Comparison of ENCODE assay signal across 12 cellular contexts in genomic region chr3:73504255-73504654, GRCh38.
DNase-seq lines count a peak whose midpoint lies in the region; ATAC-seq and TF ChIP-seq lines count a peak whose summit lies in the region.
"Had no signal": no experiment of that assay in that cellular context is flagged by ENCODE, and none has a peak within 500 bp of the region (broad histone marks: within the 10 kb centered on the region; RNA-seq: fewer than 3 reads in every experiment).

No MANE protein-coding gene starts in this region.

- no peak for TF ChIP-seq CTCF in body of pancreas (IDR thresholded peaks at IDR 0.05)

- peak; percentile 63 for ATAC-seq in body of pancreas
- no peak for ATAC-seq in HG03439 (IDR thresholded peaks at IDR 0.05; ENCODE audit: unreplicated experiment)
- ATAC-seq in HG03354 (IDR thresholded peaks at IDR 0.05; ENCODE audit: poor library complexity, severe bottlenecking, unreplicated experiment): no peak

- H3K27me3 ChIP-seq in body of pancreas (no peaks in the 10 kb centered on the region), rectal smooth muscle tissue (ENCODE audit: control insufficient read depth, insufficient read depth, low read length) (no peaks in the 10 kb centered on the region), H7 (ENCODE audit: control insufficient read depth, insufficient read depth, low read length) (no peaks in the 10 kb centered on the region)

- H3K9ac ChIP-seq in rectal smooth muscle tissue (ENCODE audit: low read length): no peak overlapping the region

- no peak overlapping the region for H3K4me3 ChIP-seq in body of pancreas
- H3K4me3 ChIP-seq in rectal smooth muscle tissue (ENCODE audit: low read length): no peak overlapping the region
- no peak overlapping the region for H3K4me3 ChIP-seq in H7 (ENCODE audit: insufficient read depth, low read depth, low read length)

- H3K27ac ChIP-seq in body of pancreas (no peak overlapping the region), rectal smooth muscle tissue (ENCODE audit: low read depth, low read length) (peak overlapping the region; percentile 21)

- H3K4me1 ChIP-seq in body of pancreas (peaks cover 12% of the 10 kb centered on the region), rectal smooth muscle tissue (ENCODE audit: control insufficient read depth, insufficient read depth, low read length) (peaks cover 23% of the 10 kb centered on the region)

- no peak for TF ChIP-seq POLR2A in body of pancreas (IDR thresholded peaks at IDR 0.05)

- H3K36me3 ChIP-seq in body of pancreas (replicated peaks in 1 of 2; ENCODE audit: insufficient read depth in 1 of 2, low read depth in 2 of 2) (no peaks in the 10 kb centered on the region), rectal smooth muscle tissue (ENCODE audit: control insufficient read depth, insufficient read depth, low read length) (no peaks in the 10 kb centered on the region), H7 (replicated peaks; ENCODE audit: control insufficient read depth, insufficient read depth, low read length) (no peaks in the 10 kb centered on the region)

- DNase-seq in HT-29 (ENCODE audit: low spot score) (peak; percentile 72), NCI-H2029 treated with DMSO at 0.1 percent for 48 hours (lab: John Stamatoyannopoulos, UW) (peak; percentile 29), body of pancreas (peak in 2 of 4 donors; percentile 37 to 46), H7 (no peak)
- DNase-seq: activated CD4-positive, CD25-positive, alpha-beta regulatory T cell treated with anti-CD3 and anti-CD28 coated beads, Interleukin-2, amount 50 U/mL, for 72 hours; C1 segment of cervical spinal cord; H9; NK-92 treated with Interleukin-12 subunit alpha and Interleukin-12 subunit beta, amount 100 ng/mL, for 24 hours; stimulated activated naive CD4-positive, alpha-beta T cell treated with Interleukin-2 at 50 U/mL for 16 hours had no signal

- no peaks in the 10 kb centered on the region for H3K9me3 ChIP-seq in body of pancreas

- intact Hi-C loops in body of pancreas (cut with DNase I): loop anchor here (5.0 to 10.0 kb wide), 2 partner anchors 49 to 402 kb away; no protein-coding TSS in a partner anchor

- 28 to 31% methylated on average over 3 of the region's 3 CpGs for WGBS in body of pancreas, 2 donors
